Comparison of ENCODE assay signal across 8 cellular contexts in the genomic region with DNA sequence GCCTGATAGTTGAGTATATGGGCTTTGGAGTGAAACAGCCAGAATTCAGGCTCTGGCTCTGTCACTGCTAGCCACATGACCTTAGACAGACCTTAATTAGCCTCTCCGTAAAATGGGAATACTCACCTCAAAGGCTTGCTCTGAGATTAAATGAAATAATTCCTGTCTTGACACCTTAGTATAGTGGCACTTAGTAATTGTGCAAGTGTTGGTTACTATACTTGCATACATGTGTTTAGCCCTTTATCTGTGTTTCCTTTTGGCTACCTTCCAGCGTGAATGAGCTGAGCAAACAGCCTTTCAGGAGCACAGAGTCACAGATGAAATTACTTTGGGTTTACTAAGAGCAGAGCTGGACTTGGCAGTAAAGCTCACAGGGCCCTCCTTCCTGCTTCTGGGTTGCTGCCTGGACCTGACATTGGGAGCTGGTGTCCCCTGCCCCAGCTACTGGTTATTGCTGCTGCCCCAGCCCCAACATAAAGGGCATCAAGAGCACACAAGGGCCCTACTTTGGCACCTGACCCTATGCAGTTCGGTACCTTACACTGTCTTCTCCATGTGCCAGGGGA. TPM values are rescaled to one million over a fixed set of nuclear protein-coding genes. Genes with fewer than 3 reads are reported as not detected.
DNase-seq lines count a peak whose midpoint lies in the region; ATAC-seq and TF ChIP-seq lines count a peak whose summit lies in the region.

No MANE protein-coding gene starts in this region.

- peaks cover 3 to 15% (median 7%) of the 10 kb centered on the region in 3 donors for H3K4me1 Mint-ChIP-seq in CD8-positive, alpha-beta memory T cell

- H3K4me3 Mint-ChIP-seq in CD8-positive, alpha-beta memory T cell, result no peak overlapping the region

- no peak for ATAC-seq in HG02870 (IDR thresholded peaks at IDR 0.05; ENCODE audit: unreplicated experiment)
- no peak for ATAC-seq in HG03095 (IDR thresholded peaks at IDR 0.05; ENCODE audit: unreplicated experiment)

- peak overlapping the region; percentile 43 for H3K27ac ChIP-seq in CD8-positive, alpha-beta memory T cell (ENCODE audit: low read depth, low read length)

- CTCF ChIA-PET in CD8-positive, alpha-beta memory T cell (lab: Charles Lee), result no interaction called here

- no peaks in the 10 kb centered on the region for H3K9me3 Mint-ChIP-seq in CD8-positive, alpha-beta memory T cell

- no peaks in the 10 kb centered on the region for H3K27me3 ChIP-seq in CD8-positive, alpha-beta memory T cell (ENCODE audit: insufficient read depth, low read length, poor library complexity, severe bottlenecking)

- DNase-seq in CD8-positive, alpha-beta memory T cell, result no peak
- DNase-seq in NCI-H2107 (lab: John Stamatoyannopoulos, UW), result peak; percentile 17
- peak; percentile 85 to 95 for DNase-seq in cardiac fibroblast (ENCODE audit: low read depth in 2 of 2)
- DNase-seq in midbrain (lab: John Stamatoyannopoulos, UW), result peak; percentile 13
- DNase-seq in NCI-H1048 (lab: John Stamatoyannopoulos, UW), result no peak
- DNase-seq in NOMO-1 treated with dmso at 0.1 percent for 144 hours (lab: John Stamatoyannopoulos, UW; ENCODE audit: unreplicated experiment), result no peak

- H3K27me3 Mint-ChIP-seq in CD8-positive, alpha-beta memory T cell, result peaks cover 0 to 1% of the 10 kb centered on the region in 2 donors

- no peaks in the 10 kb centered on the region for H3K9me3 ChIP-seq in CD8-positive, alpha-beta memory T cell (ENCODE audit: low read length)

- no peaks in the 10 kb centered on the region for H3K4me1 ChIP-seq in CD8-positive, alpha-beta memory T cell (ENCODE audit: insufficient read depth, low read length)

- no peak for TF ChIP-seq CTCF in cardiac fibroblast (IDR thresholded peaks at IDR 0.05; ENCODE audit: low read depth, low read length)

- peaks cover 6 to 21% (median 17%) of the 10 kb centered on the region in 3 donors for H3K36me3 Mint-ChIP-seq in CD8-positive, alpha-beta memory T cell

- no peak overlapping the region for H3K4me3 ChIP-seq in CD8-positive, alpha-beta memory T cell (ENCODE audit: low read length)
- H3K4me3 ChIP-seq in cardiac fibroblast (replicated peaks in 1 of 2; ENCODE audit: low read depth in 2 of 2, low read length in 2 of 2), result no peak overlapping the region

- peak overlapping the region in 4 of 8 donors; percentile 26 to 79 (median 54) for H3K27ac Mint-ChIP-seq in CD8-positive, alpha-beta memory T cell

- POLR2A ChIA-PET in CD8-positive, alpha-beta memory T cell (lab: Charles Lee), result interaction anchor here (0.6 to 1.5 kb wide), 2 partner anchors 34 to 216 kb away, joined by 5 to 7 read pairs; no protein-coding TSS in a partner anchor

- no peaks in the 10 kb centered on the region for H3K36me3 ChIP-seq in CD8-positive, alpha-beta memory T cell (ENCODE audit: insufficient read depth, low read length)

RNA-seq across cellular contexts. Expression of a gene that starts 32.8 kb away (rescaled TPM):
- total RNA-seq in CD8-positive, alpha-beta memory T cell, result 100 to 1,000 TPM; 246 to 259 TPM
- 291 TPM for polyA plus RNA-seq in CD8-positive, alpha-beta memory T cell

Comparison
In these comparisons a context has a peak if more than half of its experiments do, and no peak if none do; other contexts are left out.
1. DNase-seq: peak in NCI-H2107 (single experiment), cardiac fibroblast (2 of 2) and midbrain (single experiment); none in CD8-positive, alpha-beta memory T cell (0 of 5), NCI-H1048 (single experiment) and NOMO-1 treated with dmso at 0.1 percent for 144 hours (single experiment).